10 cellular contexts compared by ENCODE assay signal in genomic region chr10:3754727-3755439, GRCh38. TPM values are rescaled to one million over a fixed set of nuclear protein-coding genes. Genes with fewer than 3 reads are reported as not detected.
DNase-seq lines count a peak whose midpoint lies in the region; ATAC-seq and TF ChIP-seq lines count a peak whose summit lies in the region.
"Had no signal": no experiment of that assay in that cellular context is flagged by ENCODE, and none has a peak within 500 bp of the region (broad histone marks: within the 10 kb centered on the region; RNA-seq: fewer than 3 reads in every experiment).

No MANE protein-coding gene starts in this region.

- peaks cover 48% of the 10 kb centered on the region for H3K4me1 ChIP-seq in mammary epithelial cell (ENCODE audit: insufficient read depth, low read length)
- H3K4me1 ChIP-seq in right lobe of liver, result peaks cover 0 to 5% (median 0%) of the 10 kb centered on the region in 4 donors
- H3K4me1 ChIP-seq in BE2C, result peaks cover 30% of the 10 kb centered on the region

- peak overlapping the region; percentile 93 for H3K27ac ChIP-seq in mammary epithelial cell (ENCODE audit: insufficient read depth, low read depth, low read length)
- H3K27ac ChIP-seq in right lobe of liver, result no peak overlapping the region
- H3K27ac ChIP-seq: KMS-11 had no signal

- no peaks in the 10 kb centered on the region for H3K79me2 ChIP-seq in mammary epithelial cell (ENCODE audit: insufficient read depth, low read length)

- no peaks in the 10 kb centered on the region for H3K27me3 ChIP-seq in mammary epithelial cell (ENCODE audit: insufficient read depth, low read length)
- no peaks in the 10 kb centered on the region for H3K27me3 ChIP-seq in right lobe of liver
- peaks cover 5% of the 10 kb centered on the region for H3K27me3 ChIP-seq in BE2C

- WGBS in mammary epithelial cell (ENCODE audit: low coverage, missing lambda C conversion rate), result 6% methylated on average over 9 of the region's 9 CpGs
- WGBS in right lobe of liver (ENCODE audit: insufficient coverage, low coverage, low lambda C conversion rate, missing lambda C conversion rate), result 70% methylated on average over 8 of the region's 9 CpGs

- no peak for TF ChIP-seq POLR2A in right lobe of liver (IDR thresholded peaks at IDR 0.05)

- no peaks in the 10 kb centered on the region for H4K20me1 ChIP-seq in mammary epithelial cell (ENCODE audit: insufficient read depth, low read length)

- peak overlapping the region; percentile 28 for H2AFZ ChIP-seq in mammary epithelial cell (ENCODE audit: low read depth, low read length)

- TSS peak; percentile 78 for BruUV-seq in mammary epithelial cell (replicated peaks; lab: Mats Ljungman, UMichigan)

- peak overlapping the region; percentile 64 for H3K4me2 ChIP-seq in mammary epithelial cell (ENCODE audit: insufficient read depth, low read depth, low read length)
- H3K4me2 ChIP-seq: KMS-11 had no signal

- intact Hi-C loops in mammary epithelial cell (cut with micrococcal nuclease) (loop anchor here (1.0 to 5.0 kb wide), 3 partner anchors 8 to 288 kb away; no protein-coding TSS in a partner anchor), right lobe of liver (cut with DNase I) (no loop called here)

- H3K4me3 ChIP-seq in mammary epithelial cell (replicated peaks in 1 of 3; ENCODE audit: insufficient read depth in 1 of 3, low read depth in 2 of 3, low read length in 3 of 3) (no peak overlapping the region), right lobe of liver (no peak overlapping the region), BE2C (ENCODE audit: low read depth, low read length) (no peak overlapping the region)

- H3K9ac ChIP-seq in mammary epithelial cell (ENCODE audit: insufficient read depth, low read length), result peak overlapping the region; percentile 70
- H3K9ac ChIP-seq: KMS-11 had no signal

- H3K9me3 ChIP-seq in mammary epithelial cell (replicated peaks; ENCODE audit: insufficient read depth, low read length) (no peaks in the 10 kb centered on the region), right lobe of liver (no peaks in the 10 kb centered on the region), BE2C (no peaks in the 10 kb centered on the region)

- DNase-seq in ACHN (peak; percentile 68), HPDE6-E6E7 (ENCODE audit: extremely low spot score) (peak; percentile 45), mammary epithelial cell (peak; percentile 99), right lobe of liver (no peak), BE2C (no peak), NCI-H82 treated with DMSO at 0.1 percent for 48 hours (lab: John Stamatoyannopoulos, UW; ENCODE audit: unreplicated experiment) (no peak)
- DNase-seq: retina had no signal

- CTCF ChIA-PET in mammary epithelial cell (lab: Charles Lee; ENCODE audit: low non-redundant PET), result no interaction called here

- dilution Hi-C loops in mammary epithelial cell (cut with HindIII; ENCODE audit: low sequenced_read_pairs), result no loop called here

- TF ChIP-seq CTCF in mammary epithelial cell (conservative IDR thresholded peaks at IDR 0.05 in 1 of 2, IDR thresholded peaks at IDR 0.05 in 1 of 2; ENCODE audit: extremely low read depth in 1 of 2, insufficient read depth in 1 of 2, low read depth in 1 of 2, low read length in 2 of 2) (no peak), right lobe of liver (IDR thresholded peaks at IDR 0.05) (no peak), BE2C (IDR thresholded peaks at IDR 0.05; ENCODE audit: low read depth, low read length) (no peak)

- ATAC-seq in right lobe of liver, result peak; percentile 31 to 74 (median 63)
- ATAC-seq in HG02840 (IDR thresholded peaks at IDR 0.05; ENCODE audit: low FRiP score, unreplicated experiment), result no peak
- no peak for ATAC-seq in GM19324 (IDR thresholded peaks at IDR 0.05; ENCODE audit: low FRiP score, unreplicated experiment)

- H3K36me3 ChIP-seq in mammary epithelial cell (ENCODE audit: insufficient read depth, low read length) (no peaks in the 10 kb centered on the region), right lobe of liver (no peaks in the 10 kb centered on the region), BE2C (no peaks in the 10 kb centered on the region)

- in situ Hi-C loops in ACHN (cut with HindIII; ENCODE audit: low pct_ligation_motif_present, low pct_unique_long_range_greater_than_20kb, low sequenced_read_pairs) (no loop called here), mammary epithelial cell (cut with MboI; ENCODE audit: low sequenced_read_pairs in 2 of 2) (no loop called here)

RNA-seq across cellular contexts. Expression of gene KLF6, which starts 30.1 kb away (rescaled TPM):
- total RNA-seq in mammary epithelial cell (100 to 1,000 TPM in 1 of 2 donors, 10 to 100 TPM in 1; 95.4 to 268 TPM), right lobe of liver (10 to 100 TPM; 25.2 to 86.4 (median 75.2) TPM)
- 125 TPM for polyA plus RNA-seq in mammary epithelial cell
- polyA minus RNA-seq in mammary epithelial cell, result 330 TPM
- polyA plus RNA-seq in BE2C (2012; ENCODE audit: insufficient read depth, insufficient read length, low read depth), result 56.1 TPM

Comparison
In these comparisons a context has a peak if more than half of its experiments do, and no peak if none do; other contexts are left out.
1. DNase-seq: peak in ACHN (single experiment), HPDE6-E6E7 (single experiment) and mammary epithelial cell (single experiment); none in right lobe of liver (0 of 3), BE2C (single experiment) and NCI-H82 treated with DMSO at 0.1 percent for 48 hours (single experiment).
2. ATAC-seq: peak in right lobe of liver (4 of 4); none in HG02840 (single experiment) and GM19324 (single experiment).